Comparison of ENCODE assay signal across 3 cellular contexts in genomic region chr10:4839353-4839752, GRCh38.
TF ChIP-seq lines count a peak whose summit lies in the region.

No MANE protein-coding gene starts in this region.

TF ChIP-seq in HCT116, 20 proteins besides CTCF, POLR2A, EP300 and RAD21:
- TF ChIP-seq ZBTB33 (IDR thresholded peaks at IDR 0.05; ENCODE audit: extremely low read depth, insufficient replicate concordance, low read length) (no peak), SIN3A (IDR thresholded peaks at IDR 0.05; ENCODE audit: low read depth) (no peak), CEBPB (IDR thresholded peaks at IDR 0.05; ENCODE audit: low read depth) (no peak), POLR2AphosphoS5 (IDR thresholded peaks at IDR 0.05; ENCODE audit: low read depth, low read length) (no peak), JUND (IDR thresholded peaks at IDR 0.05) (no peak), EZH2 (IDR thresholded peaks at IDR 0.05) (no peak), TCF7L2 (IDR thresholded peaks at IDR 0.05; ENCODE audit: borderline replicate concordance, extremely low read depth, insufficient read depth, insufficient read length) (no peak), ZFX (IDR thresholded peaks at IDR 0.05) (no peak), FOSL1 (IDR thresholded peaks at IDR 0.05; ENCODE audit: low read depth) (no peak), EGR1 (IDR thresholded peaks at IDR 0.05; ENCODE audit: low read depth) (no peak), YY1 (IDR thresholded peaks at IDR 0.05; ENCODE audit: extremely low read depth, insufficient replicate concordance, low read depth, low read length) (no peak), SP1 (IDR thresholded peaks at IDR 0.05; ENCODE audit: low read depth) (no peak), ATF3 (IDR thresholded peaks at IDR 0.05) (no peak), ZNF274 (IDR thresholded peaks at IDR 0.05; ENCODE audit: low read depth, low read length) (no peak)

TF ChIP-seq in K562, 482 proteins besides CTCF, POLR2A, EP300 and RAD21 (continues in another document):
- no peak for TF ChIP-seq IRF1 (CRISPR knock-in tag; IDR thresholded peaks at IDR 0.05; ENCODE audit: borderline replicate concordance)
- no peak for TF ChIP-seq CEBPB (tag; IDR thresholded peaks at IDR 0.05)
- TF ChIP-seq SRSF7 (optimal IDR thresholded peaks at IDR 0.05; ENCODE audit: low read depth, low read length): no peak
- no peak for TF ChIP-seq TBL1XR1 (IDR thresholded peaks at IDR 0.05; ENCODE audit: low read length in 2 of 2)
- no peak for TF ChIP-seq TEAD4 (IDR thresholded peaks at IDR 0.05; ENCODE audit: low read length)
- no peak for TF ChIP-seq TEAD4 (CRISPR knock-in tag; IDR thresholded peaks at IDR 0.05; ENCODE audit: borderline replicate concordance)
- no peak for TF ChIP-seq E2F3 (CRISPR knock-in tag; IDR thresholded peaks at IDR 0.05)
- TF ChIP-seq ZNF140 (CRISPR knock-in tag; IDR thresholded peaks at IDR 0.05): no peak
- TF ChIP-seq POLR3A (IDR thresholded peaks at IDR 0.05; ENCODE audit: borderline replicate concordance, extremely low read depth, insufficient read depth, insufficient read length): no peak
- no peak for TF ChIP-seq THRA (IDR thresholded peaks at IDR 0.05)
- no peak for TF ChIP-seq CREB1 (IDR thresholded peaks at IDR 0.05)
- TF ChIP-seq CREB1 (CRISPR knock-in tag; IDR thresholded peaks at IDR 0.05): no peak
- TF ChIP-seq KDM5B (IDR thresholded peaks at IDR 0.05; ENCODE audit: insufficient replicate concordance, low read depth, low read length): no peak
- no peak for TF ChIP-seq SMAD1 (IDR thresholded peaks at IDR 0.05; ENCODE audit: low read depth, low read length, partially characterized antibody)
- no peak for TF ChIP-seq AFF4 (CRISPR knock-in tag; IDR thresholded peaks at IDR 0.05)
- TF ChIP-seq TRIM24 (IDR thresholded peaks at IDR 0.05): no peak
- no peak for TF ChIP-seq FOXK1 (CRISPR knock-in tag; IDR thresholded peaks at IDR 0.05; ENCODE audit: borderline replicate concordance)
- TF ChIP-seq SFPQ (IDR thresholded peaks at IDR 0.05; ENCODE audit: low read depth, low read length): no peak
- TF ChIP-seq ETV6 (IDR thresholded peaks at IDR 0.05; ENCODE audit: borderline replicate concordance in 1 of 2, low read depth in 2 of 2, low read length in 1 of 2): no peak
- TF ChIP-seq ETV6 (CRISPR knock-in tag; IDR thresholded peaks at IDR 0.05; ENCODE audit: borderline replicate concordance): no peak

TF ChIP-seq in HepG2, 621 proteins besides CTCF, POLR2A, EP300 and RAD21:
- no peak for TF ChIP-seq EED (CRISPR knock-in tag; IDR thresholded peaks at IDR 0.05)
- TF ChIP-seq FOXA3 (CRISPR knock-in tag; IDR thresholded peaks at IDR 0.05): no peak
- TF ChIP-seq ATF6 (CRISPR knock-in tag; conservative IDR thresholded peaks at IDR 0.05): no peak
- TF ChIP-seq GATAD2A (CRISPR knock-in tag; IDR thresholded peaks at IDR 0.05): no peak
